ENCODE assay signal across 1 cellular context in genomic region chr11:47184711-47185304, GRCh38.
TF ChIP-seq lines count a peak whose summit lies in the region.

No MANE protein-coding gene starts in this region.

TF ChIP-seq in H1, 55 proteins besides CTCF, POLR2A, EP300 and RAD21:
- no peak for TF ChIP-seq NRF1 (IDR thresholded peaks at IDR 0.05; ENCODE audit: low read depth, low read length)
- no peak for TF ChIP-seq USF2 (IDR thresholded peaks at IDR 0.05; ENCODE audit: low read length)
- no peak for TF ChIP-seq RXRA (IDR thresholded peaks at IDR 0.05; ENCODE audit: insufficient read depth, low read depth, low read length)
- no peak for TF ChIP-seq SAP30 (IDR thresholded peaks at IDR 0.05; ENCODE audit: insufficient read depth, insufficient replicate concordance, low read length)
- no peak for TF ChIP-seq CHD1 (IDR thresholded peaks at IDR 0.05; ENCODE audit: low read depth, low read length)
- no peak for TF ChIP-seq EGR1 (IDR thresholded peaks at IDR 0.05; ENCODE audit: borderline replicate concordance, low read depth, low read length)
- TF ChIP-seq SIRT6 (IDR thresholded peaks at IDR 0.05; ENCODE audit: low read length): no peak
- no peak for TF ChIP-seq POLR2AphosphoS5 (IDR thresholded peaks at IDR 0.05; ENCODE audit: low read depth, low read length)
- no peak for TF ChIP-seq KDM4A (IDR thresholded peaks at IDR 0.05; ENCODE audit: low read depth, low read length, severe bottlenecking)
- no peak for TF ChIP-seq ATF3 (IDR thresholded peaks at IDR 0.05; ENCODE audit: insufficient read depth, low read depth, low read length)
